Comparison of ENCODE assay signal across 8 cellular contexts in genomic region chr4:140373328-140374129, GRCh38. TPM values are rescaled to one million over a fixed set of nuclear protein-coding genes. Genes with fewer than 3 reads are reported as not detected.
DNase-seq lines count a peak whose midpoint lies in the region; ATAC-seq, FAIRE-seq and TF ChIP-seq lines count a peak whose summit lies in the region.

Gene SCOC, plus strand, starts transcription at chr4:140373646. Its CDS starts 5,525 bp downstream, at chr4:140379171.

- FAIRE-seq in keratinocyte (lab: Jason Lieb, UNC), result peak; percentile 93

- TF ChIP-seq CTCF in AG09309 (IDR thresholded peaks at IDR 0.05; ENCODE audit: control insufficient read depth, insufficient read depth, low read depth, low read length, missing control alignments), result no peak
- no peak for TF ChIP-seq CTCF in keratinocyte (optimal IDR thresholded peaks at IDR 0.05 in 1 of 3, IDR thresholded peaks at IDR 0.05 in 1 of 3, conservative IDR thresholded peaks at IDR 0.05 in 1 of 3; ENCODE audit: extremely low read depth in 1 of 3, insufficient read depth in 2 of 3, low read length in 3 of 3)

- H2AFZ ChIP-seq in keratinocyte (ENCODE audit: control insufficient read depth, low read length), result peak within 1 kb of the TSS; percentile 95

- peaks cover 3% of the 10 kb centered on the region for H3K9me1 ChIP-seq in keratinocyte (ENCODE audit: control insufficient read depth, extremely low read depth, insufficient read depth, low read length)

- H3K4me3 ChIP-seq in AG09309 (ENCODE audit: control insufficient read depth, low read depth, low read length) (peak within 1 kb of the TSS; percentile 77), keratinocyte (ENCODE audit: control insufficient read depth in 2 of 3, extremely low read depth in 1 of 3, insufficient read depth in 2 of 3, low read depth in 1 of 3, low read length in 3 of 3) (peak within 1 kb of the TSS; percentile 68 to 92 (median 68))

- H3K27me3 ChIP-seq in keratinocyte (ENCODE audit: control insufficient read depth, extremely low read depth, insufficient read depth, low read length), result no peaks in the 10 kb centered on the region

- peaks cover 43% of the 10 kb centered on the region for H3K79me2 ChIP-seq in keratinocyte (ENCODE audit: control insufficient read depth, insufficient read depth, low read length)

- peak within 1 kb of the TSS; percentile 69 for H3K27ac ChIP-seq in keratinocyte (ENCODE audit: control insufficient read depth, insufficient read depth, low read length)

- H3K36me3 ChIP-seq in keratinocyte (ENCODE audit: control insufficient read depth in 2 of 2, extremely low read depth in 1 of 2, insufficient read depth in 2 of 2, low read length in 2 of 2), result no peaks in the 10 kb centered on the region

- peaks cover 4% of the 10 kb centered on the region for H4K20me1 ChIP-seq in keratinocyte (ENCODE audit: control insufficient read depth, extremely low read depth, insufficient read depth, low read length)

- peak within 1 kb of the TSS; percentile 83 for H3K9ac ChIP-seq in keratinocyte (ENCODE audit: control insufficient read depth, extremely low read depth, insufficient read depth, low read length)

- peaks cover 12% of the 10 kb centered on the region for H3K4me1 ChIP-seq in keratinocyte (ENCODE audit: control insufficient read depth, extremely low read depth, insufficient read depth, low read length)

- H3K4me2 ChIP-seq in keratinocyte (ENCODE audit: control insufficient read depth, extremely low read depth, insufficient read depth, low read depth, low read length), result peak within 1 kb of the TSS; percentile 93

- peak; percentile 95 for DNase-seq in AG09309 (ENCODE audit: low read depth)
- peak; percentile 93 to 99 for DNase-seq in NCI-H446 (lab: John Stamatoyannopoulos, UW)
- DNase-seq in activated CD4-positive, alpha-beta T cell treated with anti-CD3 and anti-CD28 coated beads for 1 hour, result peak; percentile 92
- DNase-seq in cerebellum (ENCODE audit: low spot score), result peak; percentile 98
- peak; percentile 88 for DNase-seq in keratinocyte (ENCODE audit: low read depth, low spot score)
- DNase-seq in stimulated activated CD4-positive, alpha-beta T cell treated with anti-CD3 and anti-CD28 coated beads, Interleukin-15, amount 100 ng/mL, for 1 hour (ENCODE audit: low read depth in 1 of 2, low spot score in 1 of 2), result peak; percentile 87 to 91

- H3K9me3 ChIP-seq in keratinocyte (ENCODE audit: control insufficient read depth, low read depth, low read length), result no peaks in the 10 kb centered on the region

- dilution Hi-C loops in keratinocyte (cut with MboI; ENCODE audit: extremely low pct_ligation_motif_present, low sequenced_read_pairs), result no loop called here

- ATAC-seq in GM19025 (IDR thresholded peaks at IDR 0.05; ENCODE audit: low read depth, unreplicated experiment) (peak; percentile 92), HG03342 (IDR thresholded peaks at IDR 0.05; ENCODE audit: unreplicated experiment) (peak; percentile 95)

RNA-seq across cellular contexts. Expression of gene SCOC, which starts in this region (rescaled TPM):
- total RNA-seq in cerebellum, result 75.5 TPM
- polyA plus RNA-seq in keratinocyte, result 47.2 to 92.1 TPM (median 49.9 TPM) in 3 replicates
- 21.9 TPM for polyA plus RNA-seq in keratinocyte (2011; ENCODE audit: low read depth)
- 57.1 and 96.5 TPM in 2 replicates for polyA plus RNA-seq in keratinocyte (2011; cell fraction: cytosol; rRNA removed)
- polyA plus RNA-seq in keratinocyte (2011; cell fraction: nucleus; rRNA removed), result 21.0 and 29.1 TPM in 2 replicates
- polyA plus RNA-seq in keratinocyte (2012; ENCODE audit: low replicate concordance), result 39.0 and 56.6 TPM in 2 replicates
- 1.2 to 14.2 TPM (median 8.3 TPM) in 3 replicates for polyA minus RNA-seq in keratinocyte
- 27.8 TPM for polyA minus RNA-seq in keratinocyte (2011; cell fraction: cytosol; rRNA and poly(A)+ RNA removed)
- 4.9 and 9.6 TPM in 2 replicates for polyA minus RNA-seq in keratinocyte (2011; cell fraction: nucleus; rRNA and poly(A)+ RNA removed)

Comparison
In these comparisons a context has a peak if more than half of its experiments do, and no peak if none do; other contexts are left out.
1. Peak in every context shown above with its lines: DNase-seq, ATAC-seq, H3K4me3 ChIP-seq and H3K27ac ChIP-seq.